30 cellular contexts compared by ENCODE assay signal in genomic region chr11:58977470-58977869, GRCh38. TPM values are rescaled to one million over a fixed set of nuclear protein-coding genes. Genes with fewer than 3 reads are reported as not detected.
"Had no signal": no experiment of that assay in that cellular context is flagged by ENCODE, and none has a peak within 500 bp of the region (broad histone marks: within the 10 kb centered on the region; RNA-seq: fewer than 3 reads in every experiment).

No MANE protein-coding gene starts in this region.

- H3K27me3 ChIP-seq: colonic mucosa, esophagus squamous epithelium, gastrocnemius medialis, heart right ventricle had no signal

- H3K36me3 ChIP-seq: colonic mucosa, esophagus squamous epithelium, gastrocnemius medialis, heart right ventricle, left ventricle myocardium inferior, lower lobe of right lung had no signal

- DNase-seq: colonic mucosa; cortex of kidney; effector CD8-positive, alpha-beta T cell; effector memory CD8-positive, alpha-beta T cell; endodermal cell; erythroblast; esophagus squamous epithelium; foreskin fibroblast; foreskin melanocyte; gastrocnemius medialis; glutamatergic neuron; head of caudate nucleus; heart right ventricle; hippocampal formation; left cardiac atrium; left ventricle myocardium inferior; lower lobe of right lung; mesenchymal stem cell; mucosa of descending colon; naive B cell had no signal

- FAIRE-seq: endometrium, islet of Langerhans, keratinocyte had no signal

- H3K4me3 ChIP-seq: colonic mucosa, esophagus squamous epithelium, gastrocnemius medialis, heart right ventricle, left ventricle myocardium inferior, lower lobe of right lung, mucosa of descending colon had no signal

- H3K4me1 ChIP-seq: colonic mucosa, esophagus squamous epithelium, gastrocnemius medialis, heart right ventricle, left ventricle myocardium inferior, lower lobe of right lung had no signal

- ATAC-seq: effector memory CD8-positive, alpha-beta T cell; esophagus mucosa; gastrocnemius medialis; heart right ventricle; left cardiac atrium; lower lobe of right lung; mucosa of descending colon had no signal

- H3K9me3 ChIP-seq: colonic mucosa, gastrocnemius medialis had no signal

- H3K27ac ChIP-seq: colonic mucosa, epithelial cell of prostate, esophagus squamous epithelium, gastrocnemius medialis, heart right ventricle, left ventricle myocardium inferior, lower lobe of right lung had no signal

RNA-seq across cellular contexts. Expression of gene GLYATL1, which starts 38.2 kb away (rescaled TPM):
- total RNA-seq: dermis microvascular lymphatic vessel endothelial cell, esophagus squamous epithelium, glomerular endothelial cell, heart right ventricle, left cardiac atrium, left ventricle myocardium inferior, lower lobe of right lung, lung microvascular endothelial cell, mesenteric fat pad, myocyte had no signal
